In the genomic region with DNA sequence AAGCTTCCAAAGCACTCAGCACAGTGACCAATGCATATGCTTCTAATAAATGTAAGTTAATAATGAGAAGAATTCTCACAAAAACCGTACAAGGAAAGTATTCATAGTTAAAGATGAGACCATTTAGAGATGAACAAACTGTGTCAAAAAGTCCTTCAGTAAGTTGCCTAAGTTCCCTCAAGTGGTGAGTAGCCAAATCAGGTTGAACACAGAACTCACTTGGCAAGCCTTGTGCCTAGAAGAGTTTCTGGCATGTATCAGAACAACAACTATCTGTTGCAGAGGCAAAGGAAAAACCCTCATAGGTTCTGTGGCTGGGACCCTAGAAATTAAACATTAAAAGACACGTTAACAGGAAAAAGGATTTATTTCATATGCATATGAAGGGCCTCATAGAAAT, we compare ENCODE assay signal across 13 cellular contexts.
DNase-seq lines count a peak whose midpoint lies in the region; ATAC-seq and TF ChIP-seq lines count a peak whose summit lies in the region.
"Had no signal": no experiment of that assay in that cellular context is flagged by ENCODE, and none has a peak within 500 bp of the region (broad histone marks: within the 10 kb centered on the region; RNA-seq: fewer than 3 reads in every experiment).

No MANE protein-coding gene starts in this region.

- H3K4me2 ChIP-seq in PC-3 (ENCODE audit: low read length) = peak overlapping the region; percentile 20

- H4K20me1 ChIP-seq in PC-3 (ENCODE audit: low read length) = no peaks in the 10 kb centered on the region

- no peak overlapping the region for H3K4me3 ChIP-seq in PC-3 (ENCODE audit: low read length)
- H3K4me3 ChIP-seq in psoas muscle = no peak overlapping the region

- no peaks in the 10 kb centered on the region for H3F3A ChIP-seq in PC-3 (ENCODE audit: low read length, unreplicated experiment)

- H3K4me1 ChIP-seq in PC-3 (ENCODE audit: insufficient read depth, low read length) (peaks cover 13% of the 10 kb centered on the region), psoas muscle (peaks cover 10% of the 10 kb centered on the region)

- no peak overlapping the region for H2AFZ ChIP-seq in PC-3 (ENCODE audit: low read length)

- WGBS in psoas muscle, 3 donors = 38 to 42% (median 40%) methylated on average over 2 of the region's 2 CpGs

- no peak overlapping the region for H3K9ac ChIP-seq in PC-3 (ENCODE audit: low read length)

- H3K36me3 ChIP-seq in PC-3 (ENCODE audit: low read depth, low read length) (no peaks in the 10 kb centered on the region), psoas muscle (ENCODE audit: insufficient read depth in 1 of 2, low read depth in 1 of 2) (no peaks in the 10 kb centered on the region)

- DNase-seq in PC-3 (no peak), fibroblast of gingiva (ENCODE audit: low read depth) (peak; percentile 64), psoas muscle (no peak), AG08395 (ENCODE audit: low spot score) (no peak), HEK293T (ENCODE audit: extremely low spot score) (no peak)
- no peak for DNase-seq in effector CD8-positive, alpha-beta T cell (lab: John Stamatoyannopoulos, UW)
- DNase-seq: activated CD4-positive, alpha-beta T cell treated with anti-CD3 and anti-CD28 coated beads for 48 hours; cortex of kidney; GDM1; islet precursor cell; stimulated activated CD4-positive, alpha-beta T cell treated with anti-CD3 and anti-CD28 coated beads, Interleukin-2, amount 100 ng/mL, for 24 hours had no signal

- H3K27ac ChIP-seq in PC-3 (ENCODE audit: low read length) = no peak overlapping the region
- H3K27ac ChIP-seq in psoas muscle = peak overlapping the region; percentile 28

- CTCF ChIA-PET in PC-3 (lab: Charles Lee) (no interaction called here), HEK293T (lab: Yijun Ruan, JAX) (no interaction called here)

- no peaks in the 10 kb centered on the region for H3K9me3 ChIP-seq in PC-3 (ENCODE audit: low read length)
- H3K9me3 ChIP-seq in psoas muscle = no peaks in the 10 kb centered on the region

- no peak for TF ChIP-seq CTCF in PC-3 (conservative IDR thresholded peaks at IDR 0.05; ENCODE audit: low read depth, low read length)
- no peak for TF ChIP-seq CTCF in psoas muscle (IDR thresholded peaks at IDR 0.05)

- H3K79me2 ChIP-seq in PC-3 (ENCODE audit: low read length) = no peaks in the 10 kb centered on the region

- intact Hi-C loops in PC-3 (cut with micrococcal nuclease) = no loop called here
- intact Hi-C loops in psoas muscle (cut with DNase I) = no loop called here

- ATAC-seq in GM19025 (IDR thresholded peaks at IDR 0.05; ENCODE audit: low read depth, unreplicated experiment) (peak; percentile 8), PC-3 (no peak), psoas muscle (peak in 2 of 4 donors; percentile 49 to 54), HG02870 (IDR thresholded peaks at IDR 0.05; ENCODE audit: unreplicated experiment) (no peak)

- POLR2A ChIA-PET in PC-3 (lab: Charles Lee; ENCODE audit: unreplicated experiment) = no interaction called here
- POLR2A ChIA-PET in HEK293T (lab: Yijun Ruan, JAX) = no interaction called here

- no TSS peak for BruUV-seq in PC-3 (replicated peaks; lab: Mats Ljungman, UMichigan)

- H3K27me3 ChIP-seq in PC-3 (ENCODE audit: low read length) = peaks cover 23% of the 10 kb centered on the region
- no peaks in the 10 kb centered on the region for H3K27me3 ChIP-seq in psoas muscle (ENCODE audit: insufficient read depth in 3 of 3, low read length in 2 of 3)

- H3K9me2 ChIP-seq in PC-3 (replicated peaks; ENCODE audit: low read length) = no peaks in the 10 kb centered on the region

TF ChIP-seq in HEK293T, 16 proteins besides CTCF, POLR2A, EP300 and RAD21:
- TF ChIP-seq BHLHE40 (IDR thresholded peaks at IDR 0.05; ENCODE audit: borderline replicate concordance) = no peak
- TF ChIP-seq ZNF384 (IDR thresholded peaks at IDR 0.05) = no peak
- TF ChIP-seq ARNT (IDR thresholded peaks at IDR 0.05) = no peak
- no peak for TF ChIP-seq FOXM1 (IDR thresholded peaks at IDR 0.05; ENCODE audit: borderline replicate concordance)
- TF ChIP-seq LEF1 (IDR thresholded peaks at IDR 0.05; ENCODE audit: borderline replicate concordance) = no peak
- TF ChIP-seq ELF4 (IDR thresholded peaks at IDR 0.05) = no peak
- no peak for TF ChIP-seq CTBP1 (IDR thresholded peaks at IDR 0.05; ENCODE audit: borderline replicate concordance)
- no peak for TF ChIP-seq SUZ12 (IDR thresholded peaks at IDR 0.05)
